In the genomic region with DNA sequence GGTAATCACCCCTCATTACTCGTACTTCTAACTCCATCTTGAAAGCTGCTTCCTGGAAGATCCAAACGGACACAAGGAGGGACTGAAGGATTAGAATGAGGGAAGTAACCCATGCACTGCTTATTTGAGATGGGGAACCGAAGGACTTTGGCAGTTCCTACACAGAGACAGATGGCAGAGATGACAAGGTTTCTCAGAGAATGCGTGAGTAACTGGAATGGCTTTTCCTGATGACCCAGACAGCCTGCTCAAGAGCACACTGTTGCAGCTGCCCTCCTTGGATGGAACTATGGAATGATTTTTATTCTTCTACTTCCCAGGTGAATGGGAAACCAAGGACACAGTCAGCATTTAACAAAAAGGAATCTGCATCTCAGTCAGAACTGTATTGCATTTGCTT, we compare ENCODE assay signal across 18 cellular contexts. TPM values are rescaled to one million over a fixed set of nuclear protein-coding genes. Genes with fewer than 3 reads are reported as not detected.
"Had no signal": no experiment of that assay in that cellular context is flagged by ENCODE, and none has a peak within 500 bp of the region (broad histone marks: within the 10 kb centered on the region; RNA-seq: fewer than 3 reads in every experiment).

No MANE protein-coding gene starts in this region.

- H3K36me3 Mint-ChIP-seq: activated naive CD4-positive, alpha-beta T cell treated with anti-CD3 and anti-CD28 coated beads, Interleukin-2, amount 50 U/mL, for 24 hours had no signal

- H3K27me3 ChIP-seq: dorsolateral prefrontal cortex, neutrophil, tibial nerve, vagina had no signal

- ATAC-seq: activated CD4-positive, CD25-positive, alpha-beta regulatory T cell treated with anti-CD3 and anti-CD28 coated beads, Interleukin-2, amount 50 U/mL, for 24 hours; naive thymus-derived CD4-positive, alpha-beta T cell; stimulated activated effector memory CD8-positive, alpha-beta T cell treated with anti-CD3 and anti-CD28 coated beads, Interleukin-12 subunit alpha, Interleukin-12 subunit beta, amount 100 ng/mL, for 72 hours had no signal

- H3K4me3 ChIP-seq: dorsolateral prefrontal cortex, lung, right atrium auricular region, tibial nerve, vagina had no signal

- H3K4me3 Mint-ChIP-seq: activated naive CD4-positive, alpha-beta T cell treated with anti-CD3 and anti-CD28 coated beads, Interleukin-2, amount 50 U/mL, for 24 hours; brain; naive thymus-derived CD4-positive, alpha-beta T cell; stimulated activated effector memory CD8-positive, alpha-beta T cell treated with anti-CD3 and anti-CD28 coated beads, Interleukin-12 subunit alpha, Interleukin-12 subunit beta, amount 100 ng/mL, for 72 hours; T-helper 2 cell treated with Interferon-gamma antibody and Interleukin-4, amounts not matched to agents 5 μg/mL and 100 μg/mL, for 36 hours had no signal

- H3K27ac Mint-ChIP-seq: activated naive CD4-positive, alpha-beta T cell treated with anti-CD3 and anti-CD28 coated beads, Interleukin-2, amount 50 U/mL, for 24 hours; naive thymus-derived CD4-positive, alpha-beta T cell; stimulated activated effector memory CD8-positive, alpha-beta T cell treated with anti-CD3 and anti-CD28 coated beads, Interleukin-12 subunit alpha, Interleukin-12 subunit beta, amount 100 ng/mL, for 72 hours; T-helper 2 cell treated with Interferon-gamma antibody and Interleukin-4, amounts not matched to agents 5 μg/mL and 100 μg/mL, for 36 hours had no signal

- H3K27me3 Mint-ChIP-seq: activated naive CD4-positive, alpha-beta T cell treated with anti-CD3 and anti-CD28 coated beads, Interleukin-2, amount 50 U/mL, for 24 hours had no signal

- H3K36me3 ChIP-seq: neutrophil, right atrium auricular region, vagina had no signal

- H3K4me1 Mint-ChIP-seq: activated naive CD4-positive, alpha-beta T cell treated with anti-CD3 and anti-CD28 coated beads, Interleukin-2, amount 50 U/mL, for 24 hours; stimulated activated effector memory CD8-positive, alpha-beta T cell treated with anti-CD3 and anti-CD28 coated beads, Interleukin-12 subunit alpha, Interleukin-12 subunit beta, amount 100 ng/mL, for 72 hours had no signal

- H3K27ac ChIP-seq: dorsolateral prefrontal cortex, neutrophil, right atrium auricular region, tibial nerve, vagina had no signal

- DNase-seq: activated T-cell treated with anti-CD3 and anti-CD28 coated beads, Interleukin-2, amount 50 U/mL, for 1 hour; amniotic stem cell; hippocampal formation; midbrain; naive thymus-derived CD4-positive, alpha-beta T cell; posterior cingulate gyrus had no signal

- H3K9me3 Mint-ChIP-seq: activated naive CD4-positive, alpha-beta T cell treated with anti-CD3 and anti-CD28 coated beads, Interleukin-2, amount 50 U/mL, for 24 hours; naive thymus-derived CD4-positive, alpha-beta T cell; stimulated activated effector memory CD8-positive, alpha-beta T cell treated with anti-CD3 and anti-CD28 coated beads, Interleukin-12 subunit alpha, Interleukin-12 subunit beta, amount 100 ng/mL, for 72 hours; T-helper 2 cell treated with Interferon-gamma antibody and Interleukin-4, amounts not matched to agents 5 μg/mL and 100 μg/mL, for 36 hours had no signal

RNA-seq across cellular contexts. Expression of gene KCNJ11, which starts 7.3 kb away (rescaled TPM):
- total RNA-seq: chondrocyte, vagina had no signal
